29 cellular contexts compared by ENCODE assay signal in the genomic region with DNA sequence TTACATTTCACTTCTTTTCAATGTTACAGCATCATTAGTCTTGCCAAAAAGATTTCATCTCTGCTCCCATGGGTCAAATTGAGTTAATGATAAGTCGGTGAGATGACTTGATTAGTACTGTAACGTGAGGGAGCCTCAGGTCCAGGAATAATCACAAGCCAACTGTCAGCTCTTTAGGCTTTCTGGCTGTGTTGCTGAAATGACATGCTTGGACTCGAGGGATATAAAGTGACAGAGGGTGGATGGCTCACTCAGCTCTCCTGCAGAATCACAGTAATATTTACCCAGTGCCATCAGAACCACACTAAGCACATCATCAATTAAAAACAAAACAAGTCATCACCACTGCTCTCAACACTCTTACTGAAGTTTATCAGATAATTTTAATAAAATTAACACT.
DNase-seq lines count a peak whose midpoint lies in the region; ATAC-seq and TF ChIP-seq lines count a peak whose summit lies in the region.
"Had no signal": no experiment of that assay in that cellular context is flagged by ENCODE, and none has a peak within 500 bp of the region (broad histone marks: within the 10 kb centered on the region; RNA-seq: fewer than 3 reads in every experiment).

No MANE protein-coding gene starts in this region.

- H3K9me3 Mint-ChIP-seq in nephron progenitor cell: no peaks in the 10 kb centered on the region
- H3K9me3 Mint-ChIP-seq: activated CD4-positive, alpha-beta memory T cell treated with anti-CD3 and anti-CD28 coated beads, Interleukin-2, amount 10 ng/mL, durations not matched to agents 7 days and 5 days; activated naive CD8-positive, alpha-beta T cell treated with anti-CD3 and anti-CD28 coated beads, Interleukin-2, amount 10 ng/mL, durations not matched to agents 7 days and 5 days; activated T-helper 2 cell treated with anti-CD3 and anti-CD28 coated beads, Interferon-gamma antibody, Interleukin-2, Interleukin-4, amounts not matched to agents 10 μg/mL and 5 μg/mL and 100 μg/mL, durations not matched to agents 14 hours and 24 hours and 36 hours; CD4-positive, alpha-beta memory T cell; naive B cell; stimulated activated naive CD8-positive, alpha-beta T cell treated with anti-CD3 and anti-CD28 coated beads, Interleukin-15, Interleukin-2, amounts not matched to agents 100 ng/mL and 50 ng/mL, for 24 hours; T-helper 1 cell treated with Interleukin-12 subunit alpha and Interleukin-12 subunit beta and Interleukin-4 antibody, amounts not matched to agents 30 μg/mL and 1 μg/mL, for 36 hours had no signal

- ATAC-seq in Right ventricle myocardium superior (ENCODE audit: poor library complexity): peak; percentile 59
- ATAC-seq: left cardiac atrium had no signal

- no peaks in the 10 kb centered on the region for H3K9me3 ChIP-seq in left ventricle myocardium inferior (replicated peaks)
- H3K9me3 ChIP-seq in endocrine pancreas (ENCODE audit: control insufficient read depth, low read length): no peaks in the 10 kb centered on the region
- no peaks in the 10 kb centered on the region for H3K9me3 ChIP-seq in effector memory CD4-positive, alpha-beta T cell (ENCODE audit: control insufficient read depth, low read length)
- H3K9me3 ChIP-seq: ascending aorta, esophagus muscularis mucosa, thoracic aorta had no signal

- DNase-seq in Right ventricle myocardium superior: no peak
- DNase-seq in left ventricle myocardium inferior: no peak
- DNase-seq in NCI-H446 treated with DMSO at 0.1 percent for 48 hours (lab: John Stamatoyannopoulos, UW): peak; percentile 23
- DNase-seq in effector memory CD4-positive, alpha-beta T cell: no peak
- no peak for DNase-seq in posterior vena cava (ENCODE audit: low spot score)
- no peak for DNase-seq in activated effector memory CD4-positive, alpha-beta T cell treated with Interleukin-2 at 50 U/mL for 16 hours
- no peak for DNase-seq in nephron progenitor cell
- DNase-seq: activated CD4-positive, alpha-beta memory T cell treated with anti-CD3 and anti-CD28 coated beads, Interleukin-2, amount 10 ng/mL, durations not matched to agents 7 days and 5 days; activated CD4-positive, alpha-beta T cell treated with anti-CD3 and anti-CD28 coated beads for 1 hour; activated CD8-positive, alpha-beta memory T cell treated with anti-CD3 and anti-CD28 coated beads, Interleukin-2, amount 50 U/mL, for 48 hours; activated naive CD8-positive, alpha-beta T cell treated with anti-CD3 and anti-CD28 coated beads, Interleukin-2, amount 10 ng/mL, durations not matched to agents 7 days and 5 days; caudate nucleus; CD4-positive, alpha-beta memory T cell; DMS153; foreskin melanocyte; left cardiac atrium; naive B cell; NCI-H1092; NCI-H526; nucleus accumbens; RPMI8226 had no signal

- H3K4me1 ChIP-seq in left ventricle myocardium inferior (peaks cover 40% of the 10 kb centered on the region), endocrine pancreas (ENCODE audit: control insufficient read depth, insufficient read depth, low read length) (peaks cover 6% of the 10 kb centered on the region)
- H3K4me1 ChIP-seq in effector memory CD4-positive, alpha-beta T cell (ENCODE audit: control insufficient read depth, insufficient read depth, low read length, poor library complexity, severe bottlenecking): no peaks in the 10 kb centered on the region
- H3K4me1 ChIP-seq: ascending aorta had no signal

- no peak overlapping the region for H3K9ac ChIP-seq in endocrine pancreas (ENCODE audit: control insufficient read depth, insufficient read depth, low read length)

- H3K27me3 ChIP-seq in left ventricle myocardium inferior (ENCODE audit: low read depth) (no peaks in the 10 kb centered on the region), endocrine pancreas (ENCODE audit: control insufficient read depth, insufficient read depth, low read length) (no peaks in the 10 kb centered on the region)
- no peaks in the 10 kb centered on the region for H3K27me3 ChIP-seq in effector memory CD4-positive, alpha-beta T cell (replicated peaks; ENCODE audit: control insufficient read depth, insufficient read depth, low read length, poor library complexity, severe bottlenecking)
- H3K27me3 ChIP-seq: ascending aorta, esophagus muscularis mucosa had no signal

- TF ChIP-seq CTCF in left ventricle myocardium inferior (IDR thresholded peaks at IDR 0.05; ENCODE audit: borderline replicate concordance) (no peak), nephron progenitor cell (IDR thresholded peaks at IDR 0.05) (no peak)

- H3K36me3 Mint-ChIP-seq in nephron progenitor cell (ENCODE audit: low read depth): no peaks in the 10 kb centered on the region
- H3K36me3 Mint-ChIP-seq: CD4-positive, alpha-beta memory T cell had no signal

- H3K4me3 ChIP-seq in left ventricle myocardium inferior (no peak overlapping the region), endocrine pancreas (ENCODE audit: control insufficient read depth, insufficient read depth, low read length) (peak overlapping the region; percentile 8)
- H3K4me3 ChIP-seq in effector memory CD4-positive, alpha-beta T cell (ENCODE audit: insufficient read depth, low read depth, low read length, poor library complexity, severe bottlenecking): no peak overlapping the region
- H3K4me3 ChIP-seq: ascending aorta, esophagus muscularis mucosa, SK-N-MC, thoracic aorta had no signal

- no peaks in the 10 kb centered on the region for H3K27me3 Mint-ChIP-seq in nephron progenitor cell (ENCODE audit: low read depth, poor library complexity)
- H3K27me3 Mint-ChIP-seq: activated CD4-positive, alpha-beta memory T cell treated with anti-CD3 and anti-CD28 coated beads, Interleukin-2, amount 10 ng/mL, durations not matched to agents 7 days and 5 days; activated naive CD8-positive, alpha-beta T cell treated with anti-CD3 and anti-CD28 coated beads, Interleukin-2, amount 10 ng/mL, durations not matched to agents 7 days and 5 days; CD4-positive, alpha-beta memory T cell; naive B cell; stimulated activated naive CD8-positive, alpha-beta T cell treated with anti-CD3 and anti-CD28 coated beads, Interleukin-15, Interleukin-2, amounts not matched to agents 100 ng/mL and 50 ng/mL, for 24 hours had no signal

- H3K4me3 Mint-ChIP-seq in nephron progenitor cell: no peak overlapping the region
- H3K4me3 Mint-ChIP-seq: activated CD4-positive, alpha-beta memory T cell treated with anti-CD3 and anti-CD28 coated beads, Interleukin-2, amount 10 ng/mL, durations not matched to agents 7 days and 5 days; activated naive CD8-positive, alpha-beta T cell treated with anti-CD3 and anti-CD28 coated beads, Interleukin-2, amount 10 ng/mL, durations not matched to agents 7 days and 5 days; CD4-positive, alpha-beta memory T cell; naive B cell; stimulated activated naive CD8-positive, alpha-beta T cell treated with anti-CD3 and anti-CD28 coated beads, Interleukin-15, Interleukin-2, amounts not matched to agents 100 ng/mL and 50 ng/mL, for 24 hours; T-helper 1 cell treated with Interleukin-12 subunit alpha and Interleukin-12 subunit beta and Interleukin-4 antibody, amounts not matched to agents 30 μg/mL and 1 μg/mL, for 36 hours had no signal

- peaks cover 28% of the 10 kb centered on the region for H3K4me1 Mint-ChIP-seq in nephron progenitor cell

- H3K27ac Mint-ChIP-seq in nephron progenitor cell: no peak overlapping the region
- H3K27ac Mint-ChIP-seq: activated CD4-positive, alpha-beta memory T cell treated with anti-CD3 and anti-CD28 coated beads, Interleukin-2, amount 10 ng/mL, durations not matched to agents 7 days and 5 days; activated naive CD8-positive, alpha-beta T cell treated with anti-CD3 and anti-CD28 coated beads, Interleukin-2, amount 10 ng/mL, durations not matched to agents 7 days and 5 days; activated T-helper 2 cell treated with anti-CD3 and anti-CD28 coated beads, Interferon-gamma antibody, Interleukin-2, Interleukin-4, amounts not matched to agents 10 μg/mL and 5 μg/mL and 100 μg/mL, durations not matched to agents 14 hours and 24 hours and 36 hours; CD4-positive, alpha-beta memory T cell; stimulated activated naive CD8-positive, alpha-beta T cell treated with anti-CD3 and anti-CD28 coated beads, Interleukin-15, Interleukin-2, amounts not matched to agents 100 ng/mL and 50 ng/mL, for 24 hours; T-helper 1 cell treated with Interleukin-12 subunit alpha and Interleukin-12 subunit beta and Interleukin-4 antibody, amounts not matched to agents 30 μg/mL and 1 μg/mL, for 36 hours had no signal

- no peak overlapping the region for H3K27ac ChIP-seq in left ventricle myocardium inferior (replicated peaks)
- no peak overlapping the region for H3K27ac ChIP-seq in effector memory CD4-positive, alpha-beta T cell (ENCODE audit: insufficient read depth, low read length, poor library complexity, severe bottlenecking)
- H3K27ac ChIP-seq: ascending aorta, esophagus muscularis mucosa, SK-N-MC, thoracic aorta had no signal

- H3K36me3 ChIP-seq in left ventricle myocardium inferior: no peaks in the 10 kb centered on the region
- H3K36me3 ChIP-seq in endocrine pancreas (ENCODE audit: control insufficient read depth, insufficient read depth, low read length): no peaks in the 10 kb centered on the region
- H3K36me3 ChIP-seq in effector memory CD4-positive, alpha-beta T cell (ENCODE audit: control insufficient read depth, insufficient read depth, low read length): no peaks in the 10 kb centered on the region
- H3K36me3 ChIP-seq: ascending aorta, esophagus muscularis mucosa, thoracic aorta had no signal

- intact Hi-C loops in Right ventricle myocardium superior (cut with DNase I) (no loop called here), left ventricle myocardium inferior (cut with micrococcal nuclease) (no loop called here), posterior vena cava (cut with DNase I) (no loop called here)
